ENCODE assay signal across 18 cellular contexts in the genomic region with DNA sequence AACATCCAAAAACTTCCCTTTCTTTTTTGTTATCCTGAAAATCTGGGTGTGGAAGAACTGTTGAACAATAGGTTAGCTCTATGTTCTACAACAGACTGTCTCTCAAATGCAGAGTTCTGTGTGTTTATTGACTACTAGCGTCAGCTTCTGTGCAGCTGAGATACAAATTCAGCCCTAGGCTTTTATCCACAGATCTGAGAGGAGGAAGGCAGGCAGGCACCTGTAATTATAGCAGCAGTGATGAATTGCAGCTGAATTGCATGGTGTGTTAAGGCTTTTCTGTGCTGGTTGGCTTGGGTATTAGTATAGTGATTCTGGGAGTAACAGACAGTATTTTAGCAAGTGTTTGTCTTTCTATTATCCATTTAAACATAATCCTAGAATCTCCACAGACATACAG. TPM values are rescaled to one million over a fixed set of nuclear protein-coding genes. Genes with fewer than 3 reads are reported as not detected.
DNase-seq lines count a peak whose midpoint lies in the region; ATAC-seq and TF ChIP-seq lines count a peak whose summit lies in the region.
"Had no signal": no experiment of that assay in that cellular context is flagged by ENCODE, and none has a peak within 500 bp of the region (broad histone marks: within the 10 kb centered on the region; RNA-seq: fewer than 3 reads in every experiment).

No MANE protein-coding gene starts in this region.

- H3K27me3 ChIP-seq in HAP-1 (ENCODE audit: low read depth): no peaks in the 10 kb centered on the region
- H3K27me3 ChIP-seq in esophagus squamous epithelium: no peaks in the 10 kb centered on the region
- H3K27me3 ChIP-seq: BE2C had no signal

- peak; percentile 64 to 81 for DNase-seq in HAP-1 (ENCODE audit: low spot score in 2 of 2)
- DNase-seq in NCI-H146 (lab: John Stamatoyannopoulos, UW): peak; percentile 33
- peak; percentile 97 for DNase-seq in NCI-H69 (lab: John Stamatoyannopoulos, UW)
- no peak for DNase-seq in SK-N-MC (ENCODE audit: low read depth, low spot score)
- no peak for DNase-seq in esophagus squamous epithelium (lab: John Stamatoyannopoulos, UW)
- no peak for DNase-seq in GM19240 (ENCODE audit: insufficient read length, low spot score)
- DNase-seq: BE2C, DMS79, GOT3, KG1, NCI-H1930, NCI-H510A treated with DMSO at 0.1 percent for 48 hours, SIG-M5, T-helper 9 cell had no signal

- 0 out of 2 replicates have a peak overlapping the region, but pooled peaks have one; percentile 12 for H3K27ac ChIP-seq in SK-N-MC
- H3K27ac ChIP-seq in esophagus squamous epithelium: no peak overlapping the region

- H3K9me3 ChIP-seq in HAP-1 (no peaks in the 10 kb centered on the region), SK-N-MC (ENCODE audit: low read depth, low read length) (no peaks in the 10 kb centered on the region), esophagus squamous epithelium (no peaks in the 10 kb centered on the region)
- H3K9me3 ChIP-seq: BE2C had no signal

- TF ChIP-seq POLR2A in esophagus squamous epithelium (IDR thresholded peaks at IDR 0.05): no peak

- H3K4me3 ChIP-seq in HAP-1 (no peak overlapping the region), SK-N-MC (no peak overlapping the region), esophagus squamous epithelium (no peak overlapping the region)

- H3K9ac ChIP-seq in SK-N-MC (ENCODE audit: insufficient read length): no peak overlapping the region

- peaks cover 21% of the 10 kb centered on the region for H3K4me1 ChIP-seq in HAP-1
- no peaks in the 10 kb centered on the region for H3K4me1 ChIP-seq in esophagus squamous epithelium

- H3K36me3 ChIP-seq in HAP-1 (replicated peaks) (no peaks in the 10 kb centered on the region; the same call in 1 of the 2 replicates), SK-N-MC (ENCODE audit: insufficient read depth, low read length) (no peaks in the 10 kb centered on the region), esophagus squamous epithelium (no peaks in the 10 kb centered on the region)

- no peak for TF ChIP-seq CTCF in esophagus squamous epithelium (IDR thresholded peaks at IDR 0.05)

- in situ Hi-C loops in HAP-1 (cut with MboI; ENCODE audit: low sequenced_read_pairs): no loop called here

- 56 to 64% methylated on average over 1 of the region's 1 CpG for WGBS in esophagus squamous epithelium, 2 donors

- no peak for ATAC-seq in GM21423 (IDR thresholded peaks at IDR 0.05; ENCODE audit: unreplicated experiment)
- ATAC-seq: HCT116, Panc1 had no signal

- intact Hi-C loops in esophagus squamous epithelium (cut with DNase I): no loop called here

RNA-seq across cellular contexts. Expression of gene GRIK2, which starts 24.4 kb away (rescaled TPM):
- under 1 TPM in 1 of 4 donors, not detected in 3; 0.19 TPM for total RNA-seq in esophagus squamous epithelium
- total RNA-seq: T-helper 1 cell treated with Interleukin-12 subunit alpha and Interleukin-12 subunit beta and Interleukin-4 antibody, amounts not matched to agents 30 ng/mL and 1 ng/mL, for 36 hours had no signal

Comparison
In these comparisons a context has a peak if more than half of its experiments do, and no peak if none do; other contexts are left out.
1. DNase-seq: peak in HAP-1 (2 of 2), NCI-H146 (single experiment) and NCI-H69 (single experiment); none in SK-N-MC (single experiment), esophagus squamous epithelium (single experiment) and GM19240 (single experiment).